9 cellular contexts compared by ENCODE assay signal in the genomic region with DNA sequence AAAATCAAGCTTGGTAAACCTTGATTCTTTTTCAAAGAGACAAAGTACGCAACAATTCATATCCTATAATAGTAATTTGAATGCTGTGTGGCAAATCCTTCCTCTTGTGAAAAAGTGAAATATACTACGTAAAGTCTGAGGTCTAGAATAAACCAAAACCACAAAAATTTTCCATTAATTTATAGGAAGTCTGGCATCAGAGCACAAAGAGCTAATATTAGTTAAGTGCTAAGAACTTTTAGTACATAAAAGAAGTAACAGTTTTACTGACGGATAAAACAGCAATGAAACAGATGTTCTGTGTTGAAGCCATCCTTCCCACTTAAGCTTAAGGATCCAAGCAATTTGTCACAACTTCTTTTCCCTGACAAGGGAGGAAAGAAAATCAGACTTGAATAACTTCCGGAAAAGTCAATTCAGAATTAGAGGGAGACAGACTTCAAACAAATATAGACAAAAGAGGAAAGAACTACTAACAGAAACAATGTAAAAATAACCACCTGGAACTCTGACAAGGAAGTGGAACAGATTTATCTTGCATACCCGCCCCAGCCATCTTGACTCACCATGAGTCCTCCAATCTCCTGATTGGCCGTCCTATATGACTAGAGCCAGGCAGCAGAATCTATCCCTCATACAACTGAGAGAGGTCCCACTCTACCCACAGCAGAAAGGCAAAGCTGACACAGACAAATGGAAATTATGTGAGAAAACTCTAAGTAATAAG. TPM values are rescaled to one million over a fixed set of nuclear protein-coding genes. Genes with fewer than 3 reads are reported as not detected.
DNase-seq lines count a peak whose midpoint lies in the region; ATAC-seq and TF ChIP-seq lines count a peak whose summit lies in the region.
"Had no signal": no experiment of that assay in that cellular context is flagged by ENCODE, and none has a peak within 500 bp of the region (broad histone marks: within the 10 kb centered on the region; RNA-seq: fewer than 3 reads in every experiment).

No MANE protein-coding gene starts in this region.

- ATAC-seq in Right ventricle myocardium superior (ENCODE audit: poor library complexity) (peak; percentile 38), SK-N-SH treated with all-trans-retinoic acid at 6 μM for 48 hours (peak; percentile 84), left ventricle myocardium superior (peak; percentile 65), GM21381 (IDR thresholded peaks at IDR 0.05; ENCODE audit: unreplicated experiment) (no peak)
- ATAC-seq: T-cell had no signal

- TF ChIP-seq CTCF in transverse colon (IDR thresholded peaks at IDR 0.05) (no peak), thyroid gland (IDR thresholded peaks at IDR 0.05) (no peak)

- intact Hi-C loops in Right ventricle myocardium superior (cut with DNase I) (no loop called here), cardiac septum (cut with DNase I) (no loop called here), left ventricle myocardium superior (cut with micrococcal nuclease) (no loop called here), transverse colon (cut with DNase I; ENCODE audit: low total_unique reads) (no loop called here), thyroid gland (cut with DNase I) (no loop called here)

- H3K4me1 ChIP-seq in transverse colon (peaks cover 8 to 42% (median 12%) of the 10 kb centered on the region in 4 donors), thyroid gland (peaks cover 0 to under 1% of the 10 kb centered on the region in 2 donors)

- H3K4me3 ChIP-seq in transverse colon (no peak overlapping the region), thyroid gland (replicated peaks in 1 of 3) (no peak overlapping the region)

- H3K9me3 ChIP-seq in transverse colon: no peaks in the 10 kb centered on the region
- H3K9me3 ChIP-seq in thyroid gland: no peaks in the 10 kb centered on the region

- H3K27ac ChIP-seq in transverse colon (peak overlapping the region; percentile 7 to 37 (median 29)), thyroid gland (no peak overlapping the region)

- H3K27me3 ChIP-seq in transverse colon (no peaks in the 10 kb centered on the region), thyroid gland (no peaks in the 10 kb centered on the region)

- in situ Hi-C loops in transverse colon (cut with MboI; ENCODE audit: low pct_ligation_motif_present in 1 of 4, low pct_unique_long_range_greater_than_20kb in 1 of 4, low sequenced_read_pairs in 3 of 4): no loop called here

- TF ChIP-seq POLR2A in transverse colon (IDR thresholded peaks at IDR 0.05) (no peak), thyroid gland (IDR thresholded peaks at IDR 0.05) (no peak)

- WGBS in transverse colon (ENCODE audit: low coverage in 1 of 2), 2 donors: 61 to 63% methylated on average over 5 to 6 of the region's 6 CpGs
- WGBS in thyroid gland, 2 donors: 83% methylated on average over 6 of the region's 6 CpGs

- TF ChIP-seq EP300 in transverse colon (IDR thresholded peaks at IDR 0.05; ENCODE audit: low read depth): no peak

- H3K36me3 ChIP-seq in transverse colon: peaks cover 0 to 27% (median 0%) of the 10 kb centered on the region in 4 donors
- H3K36me3 ChIP-seq in thyroid gland: peaks cover 5 to 22% of the 10 kb centered on the region in 2 donors

- DNase-seq in Right ventricle myocardium superior: no peak
- no peak for DNase-seq in cardiac septum (ENCODE audit: low spot score)
- no peak for DNase-seq in left ventricle myocardium superior
- no peak for DNase-seq in transverse colon
- no peak for DNase-seq in thyroid gland
- no peak for DNase-seq in activated gamma-delta T cell (lab: John Stamatoyannopoulos, UW)
- DNase-seq: T-cell had no signal

TF ChIP-seq in SK-N-SH treated with all-trans-retinoic acid at 6 μM for 48 hours, 23 proteins besides CTCF, POLR2A, EP300 and RAD21:
- TF ChIP-seq CSDC2 (CRISPR knock-in tag; IDR thresholded peaks at IDR 0.05) (no peak), BACH2 (CRISPR knock-in tag; IDR thresholded peaks at IDR 0.05; ENCODE audit: borderline replicate concordance) (no peak), ESRRG (CRISPR knock-in tag; IDR thresholded peaks at IDR 0.05) (no peak), ZNF70 (CRISPR knock-in tag; IDR thresholded peaks at IDR 0.05) (no peak)
TF ChIP-seq in SK-N-SH treated with all-trans-retinoic acid at 6 μM for 48 hours: peak in this region for 0.

RNA-seq across cellular contexts. Expression of a gene that starts 34.5 kb away (rescaled TPM):
- total RNA-seq in Right ventricle myocardium superior: 119 TPM
- 113 TPM for total RNA-seq in cardiac septum
- total RNA-seq in left ventricle myocardium superior: 116 TPM
- 10 to 100 TPM; 12.7 to 70.5 (median 42.8) TPM for total RNA-seq in transverse colon
- 100 to 1,000 TPM in 2 of 4 donors, 10 to 100 TPM in 2; 88.3 to 104 (median 95.6) TPM for total RNA-seq in thyroid gland

RNA-seq across cellular contexts. Expression of a gene that starts 45.2 kb away (rescaled TPM):
- total RNA-seq in Right ventricle myocardium superior (0.43 TPM), cardiac septum (not detected), left ventricle myocardium superior (not detected), transverse colon (not detected), thyroid gland (10 to 100 TPM; 16.4 to 45.5 (median 24.5) TPM)

Comparison
In these comparisons a context has a peak if more than half of its experiments do, and no peak if none do; other contexts are left out.
1. H3K27ac ChIP-seq: peak in transverse colon (4 of 4); none in thyroid gland (0 of 3).
2. RNA of a gene that starts 45.2 kb away (total RNA-seq): 16.4 to 45.5 TPM in thyroid gland; 0.43 TPM in Right ventricle myocardium superior (single experiment), not detected in cardiac septum (single experiment), not detected in left ventricle myocardium superior (single experiment) and not detected in transverse colon; every median in the first group is over 10 times any median in the second.